8 cellular contexts compared by ENCODE assay signal in the genomic region with DNA sequence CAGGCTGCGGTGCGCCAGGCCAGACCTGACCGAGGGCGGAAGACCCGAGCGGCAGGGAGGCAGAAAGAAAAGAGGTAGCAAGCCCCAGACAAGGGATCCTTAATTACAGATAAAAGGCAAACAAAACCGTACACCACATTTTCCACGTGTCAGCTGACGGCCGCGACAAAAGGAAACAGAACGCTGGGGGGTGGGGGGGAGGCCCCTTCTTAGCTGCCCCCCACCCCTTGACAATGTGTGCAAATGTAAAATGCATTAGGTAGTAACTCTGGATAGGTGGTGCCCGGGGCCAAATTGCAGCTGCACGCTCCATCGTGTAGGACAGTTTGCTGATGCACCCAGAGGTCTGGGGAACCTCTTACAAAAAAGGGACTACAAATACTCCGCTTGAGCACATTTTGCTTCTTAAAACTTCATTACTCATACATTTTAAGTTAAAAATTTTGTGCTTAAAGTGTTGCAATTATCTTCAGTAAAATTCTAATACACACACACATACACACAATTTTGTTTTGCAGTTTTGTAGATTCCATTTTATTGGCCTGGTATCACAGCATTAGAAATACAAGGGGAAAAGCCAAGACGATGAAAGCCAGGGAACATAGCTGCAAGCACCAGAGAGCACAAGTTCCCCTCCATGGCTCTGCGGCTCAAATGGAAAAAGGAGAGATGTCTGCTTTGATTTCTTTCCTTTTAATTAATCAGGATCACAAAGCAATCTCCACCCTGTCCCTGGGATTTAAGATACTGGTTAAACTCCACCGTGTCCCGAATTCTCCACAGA.
DNase-seq lines count a peak whose midpoint lies in the region; ATAC-seq and TF ChIP-seq lines count a peak whose summit lies in the region.

No MANE protein-coding gene starts in this region.

- POLR2A ChIA-PET in AG04450 (lab: Yijun Ruan, JAX): interaction anchor here (2.0 kb wide), 1 partner anchor 78 kb away, joined by 4 read pairs; no protein-coding TSS in a partner anchor

- H3K36me3 ChIP-seq in MG63 (no peaks in the 10 kb centered on the region), uterus (no peaks in the 10 kb centered on the region)

- peaks cover 7% of the 10 kb centered on the region for H3K4me1 Mint-ChIP-seq in central memory CD8-positive, alpha-beta T cell
- peaks cover 7% of the 10 kb centered on the region for H3K4me1 Mint-ChIP-seq in memory B cell

- TF ChIP-seq POLR2A in uterus (IDR thresholded peaks at IDR 0.05): no peak

- CTCF ChIA-PET in AG04450 (lab: Charles Lee): no interaction called here

- intact Hi-C loops in uterus (cut with DNase I; ENCODE audit: low total_unique reads): no loop called here

- peaks cover 40% of the 10 kb centered on the region for H3K27me3 Mint-ChIP-seq in central memory CD8-positive, alpha-beta T cell
- peaks cover 11% of the 10 kb centered on the region for H3K27me3 Mint-ChIP-seq in memory B cell

- no peak for TF ChIP-seq CTCF in AG04450 (IDR thresholded peaks at IDR 0.05; ENCODE audit: low read depth, low read length)
- TF ChIP-seq CTCF in uterus (IDR thresholded peaks at IDR 0.05): no peak
- no peak for TF ChIP-seq CTCF in GM13976 (IDR thresholded peaks at IDR 0.05; ENCODE audit: borderline replicate concordance, control extremely low read depth, extremely low read depth, insufficient read depth, missing control alignments)

- H3K4me1 ChIP-seq in uterus: no peaks in the 10 kb centered on the region

- no peaks in the 10 kb centered on the region for H3K9me3 ChIP-seq in AG04450 (ENCODE audit: control insufficient read depth, insufficient read depth, low read length)
- H3K9me3 ChIP-seq in MG63: no peaks in the 10 kb centered on the region
- H3K9me3 ChIP-seq in uterus: no peaks in the 10 kb centered on the region

- peak; percentile 25 for ATAC-seq in GM19351 (IDR thresholded peaks at IDR 0.05; ENCODE audit: unreplicated experiment)
- no peak for ATAC-seq in central memory CD8-positive, alpha-beta T cell (replicated peaks; ENCODE audit: extremely low read depth, poor library complexity, severe bottlenecking)
- peak; percentile 29 for ATAC-seq in memory B cell (ENCODE audit: low read depth)

- DNase-seq in AG04450 (ENCODE audit: low read depth, low spot score) (no peak), MG63 (peak; percentile 3), memory B cell (ENCODE audit: low spot score in 2 of 2) (no peak), uterus (no peak), retina (no peak), GM13976 (ENCODE audit: low spot score) (no peak)
- DNase-seq in central memory CD8-positive, alpha-beta T cell (ENCODE audit: low spot score in 2 of 2): no peak

- H3K27me3 ChIP-seq in AG04450 (ENCODE audit: control insufficient read depth, insufficient read depth, low read length): no peaks in the 10 kb centered on the region
- no peaks in the 10 kb centered on the region for H3K27me3 ChIP-seq in MG63
- no peaks in the 10 kb centered on the region for H3K27me3 ChIP-seq in uterus

- H3K27ac Mint-ChIP-seq in central memory CD8-positive, alpha-beta T cell (ENCODE audit: low read depth): no peak overlapping the region
- no peak overlapping the region for H3K27ac Mint-ChIP-seq in memory B cell

- peak overlapping the region; percentile 67 for H3K4me3 Mint-ChIP-seq in central memory CD8-positive, alpha-beta T cell
- H3K4me3 Mint-ChIP-seq in memory B cell: peak overlapping the region; percentile 35

- in situ Hi-C loops in GM13976 (cut with MboI; ENCODE audit: low sequenced_read_pairs, unreplicated experiment): no loop called here

- peaks cover 2% of the 10 kb centered on the region for H3K36me3 Mint-ChIP-seq in central memory CD8-positive, alpha-beta T cell (ENCODE audit: insufficient read depth)
- H3K36me3 Mint-ChIP-seq in memory B cell: peaks cover under 1% of the 10 kb centered on the region

- H3K4me3 ChIP-seq in AG04450 (ENCODE audit: low read depth, low read length) (peak overlapping the region; percentile 61), MG63 (peak overlapping the region; percentile 46), uterus (peak overlapping the region; percentile 16 to 50)

- H3K27ac ChIP-seq in AG04450 (ENCODE audit: low read depth, low read length): no peak overlapping the region
- peak overlapping the region; percentile 73 to 74 for H3K27ac ChIP-seq in uterus

- H3K9me3 Mint-ChIP-seq in central memory CD8-positive, alpha-beta T cell: no peaks in the 10 kb centered on the region
- no peaks in the 10 kb centered on the region for H3K9me3 Mint-ChIP-seq in memory B cell
